In the genomic region with DNA sequence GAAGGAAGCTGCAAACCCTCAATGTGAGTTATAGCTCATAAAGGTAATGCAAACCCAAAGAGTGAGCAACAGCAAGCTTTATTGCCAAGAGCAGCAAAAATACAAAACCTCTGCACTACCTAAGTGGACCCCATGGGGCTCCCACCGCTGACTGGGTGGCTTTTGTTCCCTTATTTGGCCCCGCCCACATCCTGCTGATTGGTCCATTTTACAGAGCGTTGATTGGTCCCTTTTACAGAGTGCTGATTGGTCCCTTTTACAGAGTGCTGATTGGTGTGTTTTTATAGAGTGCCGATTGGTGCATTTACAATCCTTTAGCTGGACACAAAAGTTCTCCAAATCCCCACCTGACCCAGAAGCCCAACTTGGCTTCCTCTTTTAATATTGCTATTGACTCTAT, we compare ENCODE assay signal across 22 cellular contexts.
"Had no signal": no experiment of that assay in that cellular context is flagged by ENCODE, and none has a peak within 500 bp of the region (broad histone marks: within the 10 kb centered on the region; RNA-seq: fewer than 3 reads in every experiment).

No MANE protein-coding gene starts in this region.

- H3K4me1 Mint-ChIP-seq: activated naive CD4-positive, alpha-beta T cell treated with anti-CD3 and anti-CD28 coated beads, Interleukin-2, amount 10 ng/mL, durations not matched to agents 7 days and 5 days; activated naive CD8-positive, alpha-beta T cell treated with anti-CD3 and anti-CD28 coated beads, Interleukin-2, amount 50 U/mL, for 24 hours; mesothelial cell of epicardium; nephron had no signal

- H3K9me3 ChIP-seq: lower lobe of right lung, right lobe of liver had no signal

- H3K9me3 Mint-ChIP-seq: activated naive CD8-positive, alpha-beta T cell treated with anti-CD3 and anti-CD28 coated beads, Interleukin-2, amount 50 U/mL, for 24 hours; nephron; type B pancreatic cell had no signal

- H3K27ac ChIP-seq: lower lobe of right lung, parathyroid adenoma, right lobe of liver, stomach, WERI-Rb-1 had no signal

- H3K27me3 ChIP-seq: right lobe of liver, stomach had no signal

- H2AFZ ChIP-seq: parathyroid adenoma had no signal

- H3K79me2 ChIP-seq: parathyroid adenoma had no signal

- H3K36me3 Mint-ChIP-seq: activated naive CD4-positive, alpha-beta T cell treated with anti-CD3 and anti-CD28 coated beads, Interleukin-2, amount 10 ng/mL, durations not matched to agents 7 days and 5 days; brain; mesothelial cell of epicardium; type B pancreatic cell had no signal

- H3K4me3 Mint-ChIP-seq: activated naive CD4-positive, alpha-beta T cell treated with anti-CD3 and anti-CD28 coated beads, Interleukin-2, amount 10 ng/mL, durations not matched to agents 7 days and 5 days; activated naive CD8-positive, alpha-beta T cell treated with anti-CD3 and anti-CD28 coated beads, Interleukin-2, amount 50 U/mL, for 24 hours; brain; endodermal cell; mesothelial cell of epicardium; nephron; type B pancreatic cell had no signal

- H3K36me3 ChIP-seq: lower lobe of right lung, right lobe of liver, stomach, WERI-Rb-1 had no signal

- H3K4me1 ChIP-seq: lower lobe of right lung, parathyroid adenoma, right lobe of liver, stomach had no signal

- ATAC-seq: activated naive CD8-positive, alpha-beta T cell treated with anti-CD3 and anti-CD28 coated beads, Interleukin-2, amount 50 U/mL, for 24 hours; lower lobe of right lung; right lobe of liver had no signal

- H3K27ac Mint-ChIP-seq: activated naive CD4-positive, alpha-beta T cell treated with anti-CD3 and anti-CD28 coated beads, Interleukin-2, amount 10 ng/mL, durations not matched to agents 7 days and 5 days; activated naive CD8-positive, alpha-beta T cell treated with anti-CD3 and anti-CD28 coated beads, Interleukin-2, amount 50 U/mL, for 24 hours; brain; endodermal cell; mesothelial cell of epicardium; nephron; type B pancreatic cell had no signal

- H3K4me3 ChIP-seq: lower lobe of right lung, right lobe of liver, stomach had no signal

- DNase-seq: activated CD8-positive, alpha-beta memory T cell treated with anti-CD3 and anti-CD28 coated beads, Interleukin-2, amount 50 U/mL, for 4 hours; activated effector memory CD4-positive, alpha-beta T cell treated with Interleukin-2 at 50 U/mL for 16 hours; activated naive CD4-positive, alpha-beta T cell treated with anti-CD3 and anti-CD28 coated beads, Interleukin-2, amount 10 ng/mL, durations not matched to agents 7 days and 5 days; activated naive CD8-positive, alpha-beta T cell treated with anti-CD3 and anti-CD28 coated beads, Interleukin-2, amount 50 U/mL, for 24 hours; activated T-cell treated with anti-CD3 and anti-CD28 coated beads, Interleukin-2, amount 50 U/mL, for 48 hours; anterior cingulate cortex; caudate nucleus; endodermal cell; hypothalamus; islet precursor cell; lower lobe of right lung; small intestine; stimulated activated CD4-positive, alpha-beta T cell treated with anti-CD3 and anti-CD28 coated beads, Interleukin-4, amount 100 ng/mL, for 1 hour; stomach; T-helper 2 cell; WERI-Rb-1 had no signal
